ENCODE assay signal across 9 cellular contexts in the genomic region with DNA sequence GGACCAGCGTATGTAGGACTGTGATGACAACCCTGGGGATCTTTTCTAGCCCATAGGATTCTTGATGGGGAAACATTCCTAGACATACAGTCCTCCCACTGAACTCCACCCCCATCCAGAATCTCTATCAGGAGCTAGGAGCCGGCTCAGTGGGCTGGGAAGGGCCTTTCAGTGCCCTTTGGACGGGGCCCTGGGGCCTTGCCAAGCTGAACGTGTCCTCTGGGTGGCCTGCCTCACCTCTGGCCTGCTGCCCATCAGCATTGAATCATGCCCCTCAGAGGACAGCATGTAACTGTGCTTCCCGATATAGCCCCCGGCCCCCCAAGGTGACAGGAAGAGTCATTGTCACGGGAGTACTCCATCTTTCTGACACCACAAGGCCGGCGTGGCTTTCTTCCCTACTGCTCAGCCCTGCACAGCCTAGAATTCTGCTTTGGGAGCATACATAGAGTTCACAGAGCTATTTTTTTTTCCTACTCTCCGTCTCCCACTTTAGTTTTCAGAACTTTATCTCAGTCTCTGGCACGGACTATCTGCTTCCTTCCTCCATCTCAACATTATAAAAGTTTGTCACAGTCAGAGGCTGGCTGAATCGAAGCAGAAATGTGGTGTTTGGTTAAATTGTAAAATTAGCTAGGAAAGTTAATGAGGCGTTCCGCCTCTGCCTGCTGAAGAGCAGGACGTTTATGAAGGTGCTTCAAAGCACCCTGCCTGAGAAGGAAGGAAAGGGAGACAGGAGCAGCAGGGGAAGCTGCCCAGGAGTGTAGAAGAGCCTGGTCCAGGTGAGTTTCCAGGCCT.
A peak's percentile ranks its signal among the peaks of the same experiment; 100 is the strongest.
DNase-seq lines count a peak whose midpoint lies in the region; ATAC-seq and TF ChIP-seq lines count a peak whose summit lies in the region.
"Had no signal": no experiment of that assay in that cellular context is flagged by ENCODE, and none has a peak within 500 bp of the region (broad histone marks: within the 10 kb centered on the region; RNA-seq: fewer than 3 reads in every experiment).

No MANE protein-coding gene starts in this region.

- H3K27ac Mint-ChIP-seq in T-helper 17 cell = peak overlapping the region; percentile 87
- H3K27ac Mint-ChIP-seq in effector memory CD8-positive, alpha-beta T cell = peak overlapping the region; percentile 79 to 89
- no peak overlapping the region for H3K27ac Mint-ChIP-seq in glutamatergic neuron (ENCODE audit: unreplicated experiment)
- H3K27ac Mint-ChIP-seq: T-helper 1 cell treated with Interleukin-12 subunit alpha and Interleukin-12 subunit beta and Interleukin-4 antibody, amounts not matched to agents 30 μg/mL and 1 μg/mL, for 36 hours had no signal

- H3K27me3 ChIP-seq in thoracic aorta (replicated peaks; ENCODE audit: insufficient read depth) = no peaks in the 10 kb centered on the region

- H3K36me3 Mint-ChIP-seq in T-helper 17 cell (ENCODE audit: low read depth) = no peaks in the 10 kb centered on the region
- H3K36me3 Mint-ChIP-seq in effector memory CD8-positive, alpha-beta T cell (ENCODE audit: insufficient read depth) = peaks cover 24% of the 10 kb centered on the region
- H3K36me3 Mint-ChIP-seq in glutamatergic neuron (ENCODE audit: unreplicated experiment) = no peaks in the 10 kb centered on the region

- H3K4me1 ChIP-seq in thoracic aorta (ENCODE audit: control insufficient read depth in 1 of 2, low read depth in 2 of 2) = peaks cover 96 to 98% of the 10 kb centered on the region in 2 donors

- no peaks in the 10 kb centered on the region for H3K27me3 Mint-ChIP-seq in T-helper 17 cell
- H3K27me3 Mint-ChIP-seq in effector memory CD8-positive, alpha-beta T cell = no peaks in the 10 kb centered on the region
- H3K27me3 Mint-ChIP-seq in glutamatergic neuron (ENCODE audit: unreplicated experiment) = peaks cover 2% of the 10 kb centered on the region

- DNase-seq in T-helper 17 cell = no peak
- DNase-seq in effector memory CD8-positive, alpha-beta T cell = no peak
- peak; percentile 60 for DNase-seq in mucosa of gallbladder (ENCODE audit: low spot score)
- DNase-seq in thoracic aorta (ENCODE audit: low spot score) = peak; percentile 84
- DNase-seq in NCI-H146 treated with DMSO at 0.1 percent for 48 hours (lab: John Stamatoyannopoulos, UW; ENCODE audit: unreplicated experiment) = no peak
- no peak for DNase-seq in glutamatergic neuron
- DNase-seq: NCI-H1436 treated with DMSO at 0.1 percent for 48 hours had no signal

- H3K4me3 Mint-ChIP-seq in T-helper 17 cell (peak overlapping the region; percentile 53), glutamatergic neuron (ENCODE audit: unreplicated experiment) (no peak overlapping the region)
- H3K4me3 Mint-ChIP-seq in effector memory CD8-positive, alpha-beta T cell = peak overlapping the region in 1 of 2 donors; percentile 66

- ATAC-seq in T-helper 17 cell (no peak), thoracic aorta (ENCODE audit: insufficient number of reproducible peaks, low FRiP score, low read depth) (no peak), HG03439 (IDR thresholded peaks at IDR 0.05; ENCODE audit: unreplicated experiment) (no peak)
- no peak for ATAC-seq in effector memory CD8-positive, alpha-beta T cell (replicated peaks)

- TF ChIP-seq CTCF in thoracic aorta (IDR thresholded peaks at IDR 0.05) = no peak
- TF ChIP-seq CTCF in glutamatergic neuron (IDR thresholded peaks at IDR 0.05; ENCODE audit: partially characterized antibody, unreplicated experiment) = no peak

- H3K4me3 ChIP-seq in thoracic aorta = no peak overlapping the region

- no peaks in the 10 kb centered on the region for H3K9me3 Mint-ChIP-seq in effector memory CD8-positive, alpha-beta T cell
- H3K9me3 Mint-ChIP-seq in glutamatergic neuron (ENCODE audit: unreplicated experiment) = peaks cover 2% of the 10 kb centered on the region
- H3K9me3 Mint-ChIP-seq: T-helper 1 cell treated with Interleukin-12 subunit alpha and Interleukin-12 subunit beta and Interleukin-4 antibody, amounts not matched to agents 30 μg/mL and 1 μg/mL, for 36 hours had no signal

- peak overlapping the region; percentile 97 to 99 for H3K27ac ChIP-seq in thoracic aorta

- H3K9me3 ChIP-seq in T-helper 17 cell (ENCODE audit: control insufficient read depth, low read length, poor library complexity, severe bottlenecking) (no peaks in the 10 kb centered on the region), thoracic aorta (no peaks in the 10 kb centered on the region)

- H3K4me1 Mint-ChIP-seq in T-helper 17 cell = peaks cover 59% of the 10 kb centered on the region
- peaks cover 74% of the 10 kb centered on the region in 2 donors for H3K4me1 Mint-ChIP-seq in effector memory CD8-positive, alpha-beta T cell (ENCODE audit: low read depth in 2 of 2)
- H3K4me1 Mint-ChIP-seq in glutamatergic neuron (ENCODE audit: low read depth, unreplicated experiment) = peaks cover 34% of the 10 kb centered on the region

- no peaks in the 10 kb centered on the region for H3K36me3 ChIP-seq in thoracic aorta

Comparison
In these comparisons a context has a peak if more than half of its experiments do, and no peak if none do; other contexts are left out.
1. DNase-seq: peak in mucosa of gallbladder (single experiment) and thoracic aorta (single experiment); none in T-helper 17 cell (0 of 3), effector memory CD8-positive, alpha-beta T cell (0 of 3), NCI-H146 treated with DMSO at 0.1 percent for 48 hours (single experiment) and glutamatergic neuron (single experiment).